7 cellular contexts compared by ENCODE assay signal in the genomic region with DNA sequence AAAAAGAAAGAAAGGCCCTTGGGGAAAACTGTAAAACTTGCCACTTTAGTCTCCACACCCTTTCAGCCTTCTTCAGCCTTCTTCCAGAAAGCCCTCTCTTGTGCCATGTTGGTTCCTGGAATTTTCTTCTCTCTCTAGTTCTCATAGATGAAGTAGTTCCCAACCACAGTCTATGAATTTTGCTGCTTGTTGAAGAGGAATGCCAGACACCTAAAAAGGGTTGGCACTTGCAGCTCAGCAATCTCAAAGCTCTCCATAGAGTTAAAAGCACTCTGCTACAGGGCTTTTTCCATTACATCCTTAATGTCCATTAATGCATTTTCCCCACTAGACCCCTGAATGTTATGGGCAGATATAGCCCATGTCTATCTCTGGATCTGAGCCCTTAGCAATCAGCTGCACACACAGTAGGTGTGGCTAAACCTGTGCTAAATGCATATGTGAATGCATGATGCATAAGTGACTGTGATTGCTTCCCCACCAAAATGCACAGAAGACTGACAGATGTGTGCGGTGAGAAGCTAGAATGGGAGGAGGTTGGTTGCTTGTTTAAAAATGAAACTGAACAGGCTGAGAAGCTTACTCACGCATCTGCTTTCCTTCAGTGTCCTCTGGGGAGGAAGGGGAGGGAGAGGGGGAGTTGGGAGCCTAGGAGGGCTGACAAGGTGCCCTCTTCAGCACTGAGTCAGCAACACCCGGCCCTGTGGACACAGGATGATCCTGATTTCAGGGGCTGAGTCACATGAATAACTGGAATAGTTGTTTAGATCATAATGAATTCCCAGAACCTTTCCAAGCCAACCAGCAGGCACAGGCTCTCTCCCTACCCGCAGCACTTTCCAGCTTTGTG.
DNase-seq lines count a peak whose midpoint lies in the region; ATAC-seq and TF ChIP-seq lines count a peak whose summit lies in the region.

No MANE protein-coding gene starts in this region.

- H3K4me3 ChIP-seq in KMS-11 (IDR thresholded peaks at IDR 0.05; ENCODE audit: insufficient read depth, low read depth, low read length) (no peak overlapping the region), skeletal muscle tissue (ENCODE audit: low read length in 3 of 3) (peak overlapping the region; percentile 52 to 67 (median 64))

- H3K4me2 ChIP-seq in KMS-11 = peak overlapping the region; percentile 51

- H3K27ac ChIP-seq in KMS-11 (no peak overlapping the region), adipose tissue (ENCODE audit: low read depth, low read length) (peak overlapping the region; percentile 72), skeletal muscle tissue (ENCODE audit: low read depth, low read length) (peak overlapping the region; percentile 88)

- peak; percentile 68 for ATAC-seq in GM21619 (IDR thresholded peaks at IDR 0.05; ENCODE audit: unreplicated experiment)

- H3K27me3 ChIP-seq in KMS-11 (ENCODE audit: insufficient read depth, low read depth) (no peaks in the 10 kb centered on the region), skeletal muscle tissue (ENCODE audit: control insufficient read depth in 3 of 3, insufficient read depth in 3 of 3, low read length in 3 of 3) (no peaks in the 10 kb centered on the region)

- no peaks in the 10 kb centered on the region for H3K36me3 ChIP-seq in KMS-11 (ENCODE audit: insufficient read depth)
- no peaks in the 10 kb centered on the region for H3K36me3 ChIP-seq in skeletal muscle tissue (ENCODE audit: control insufficient read depth in 3 of 3, insufficient read depth in 3 of 3, low read length in 3 of 3)

- in situ Hi-C loops in GM13977 (cut with MboI; ENCODE audit: low pct_unique_long_range_greater_than_20kb, low sequenced_read_pairs, unreplicated experiment) = no loop called here

- DNase-seq in GM13977 (ENCODE audit: low spot score) (peak; percentile 56), hepatic stellate cell (ENCODE audit: low spot score) (peak; percentile 89)
- no peak for DNase-seq in activated effector memory CD4-positive, alpha-beta T cell treated with anti-CD3 and anti-CD28 coated beads, Interleukin-2, amount 50 U/mL, for 16 hours

- H3K9me3 ChIP-seq in skeletal muscle tissue (ENCODE audit: control insufficient read depth in 3 of 3, low read length in 3 of 3) = no peaks in the 10 kb centered on the region

- TF ChIP-seq CTCF in GM13977 (IDR thresholded peaks at IDR 0.05; ENCODE audit: extremely low read depth, insufficient read depth, missing control alignments) (no peak), KMS-11 (conservative IDR thresholded peaks at IDR 0.05; ENCODE audit: low read depth, low read length) (no peak)

- H3K79me2 ChIP-seq in KMS-11 (ENCODE audit: insufficient read depth, low read depth) = no peaks in the 10 kb centered on the region

- H3K9ac ChIP-seq in KMS-11 (no peak overlapping the region; the same call in 1 of the 2 replicates), skeletal muscle tissue (ENCODE audit: low read depth in 1 of 3, low read length in 3 of 3) (peak overlapping the region; percentile 0 to 80 (median 64))

- H2AFZ ChIP-seq in KMS-11 (ENCODE audit: low read depth) = peak overlapping the region; percentile 34; the same call in 1 of the 2 replicates

- no peaks in the 10 kb centered on the region for H4K20me1 ChIP-seq in KMS-11 (ENCODE audit: insufficient read depth)

- WGBS in adipose tissue, 3 donors = 12 to 52% (median 19%) methylated on average over 4 of the region's 4 CpGs

- H3K4me1 ChIP-seq in KMS-11 (ENCODE audit: low read depth, poor library complexity, severe bottlenecking) (peaks cover 16% of the 10 kb centered on the region), skeletal muscle tissue (ENCODE audit: control insufficient read depth in 3 of 3, insufficient read depth in 3 of 3, low read length in 3 of 3) (peaks cover 26 to 43% (median 28%) of the 10 kb centered on the region in 3 donors)
